21 cellular contexts compared by ENCODE assay signal in genomic region chr14:58915646-58916045, GRCh38.
DNase-seq lines count a peak whose midpoint lies in the region; ATAC-seq, FAIRE-seq and TF ChIP-seq lines count a peak whose summit lies in the region.
"Had no signal": no experiment of that assay in that cellular context is flagged by ENCODE, and none has a peak within 500 bp of the region (broad histone marks: within the 10 kb centered on the region; RNA-seq: fewer than 3 reads in every experiment).

No MANE protein-coding gene starts in this region.

- ATAC-seq in HG03565 (IDR thresholded peaks at IDR 0.05; ENCODE audit: unreplicated experiment), result no peak
- ATAC-seq: GM12878, HCT116, HepG2 had no signal

- peak overlapping the region; percentile 4 for H3K4me3 ChIP-seq in neural cell (ENCODE audit: low read length)
- H3K4me3 ChIP-seq: BLaER1, GM12878 had no signal

- TF ChIP-seq EP300 in neural cell (conservative IDR thresholded peaks at IDR 0.05; ENCODE audit: poor library complexity, severe bottlenecking), result no peak

- H3K79me2 ChIP-seq in neural cell (replicated peaks; ENCODE audit: insufficient read depth, low read length), result no peaks in the 10 kb centered on the region

- TF ChIP-seq CTCF in neural cell (IDR thresholded peaks at IDR 0.05; ENCODE audit: poor library complexity, severe bottlenecking) (no peak), Calu3 (IDR thresholded peaks at IDR 0.05; ENCODE audit: unreplicated experiment) (no peak)

- no peaks in the 10 kb centered on the region for H3K9me2 ChIP-seq in neural cell (ENCODE audit: insufficient read depth, low read length)

- no peaks in the 10 kb centered on the region for H3K36me3 Mint-ChIP-seq in Calu3 (ENCODE audit: insufficient read depth, unreplicated experiment)
- H3K36me3 Mint-ChIP-seq: CD14-positive monocyte; CD4-positive, alpha-beta memory T cell had no signal

- CTCF ChIA-PET in Calu3 (lab: Charles Lee), result interaction anchor here (0.6 kb wide), 1 partner anchor 1739 kb away, joined by 4 read pairs; no protein-coding TSS in a partner anchor

- no peak overlapping the region for H3K4me2 ChIP-seq in neural cell (ENCODE audit: low read length)
- H3K4me2 ChIP-seq: BLaER1 had no signal

- no TSS peak for BruUV-seq in Calu3 (replicated peaks; lab: Mats Ljungman, UMichigan)

- intact Hi-C loops in Calu3 (cut with micrococcal nuclease; ENCODE audit: unreplicated experiment), result no loop called here

- H3K27ac ChIP-seq in neural cell (ENCODE audit: low read length), result no peak overlapping the region
- H3K27ac ChIP-seq: BLaER1 had no signal

- no peak overlapping the region for H3K27ac Mint-ChIP-seq in Calu3 (ENCODE audit: unreplicated experiment)
- H3K27ac Mint-ChIP-seq: CD14-positive monocyte; CD4-positive, alpha-beta memory T cell; HFFc6 had no signal

- H3K4me3 Mint-ChIP-seq in Calu3 (ENCODE audit: low read depth, unreplicated experiment), result no peak overlapping the region
- H3K4me3 Mint-ChIP-seq: CD14-positive monocyte; CD4-positive, alpha-beta memory T cell; HFFc6 had no signal

- H3K9me3 ChIP-seq in neural cell (ENCODE audit: low read length), result no peaks in the 10 kb centered on the region
- H3K9me3 ChIP-seq: BLaER1 had no signal

- no peak for DNase-seq in HTR-8/SVneo (ENCODE audit: insufficient read length, low spot score)
- DNase-seq in amniotic epithelial cell (ENCODE audit: low read depth), result peak; percentile 81
- no peak for DNase-seq in Calu3
- DNase-seq in NCI-H2081 treated with DMSO at 0.1 percent for 48 hours (lab: John Stamatoyannopoulos, UW), result no peak
- no peak for DNase-seq in NCI-H1694 treated with DMSO at 0.1 percent for 48 hours (lab: John Stamatoyannopoulos, UW)
- DNase-seq: 8988T; CD4-positive, alpha-beta memory T cell; DMS 273 treated with DMSO at 0.1 percent for 48 hours; DMS53; DND-41; EL; GOT3; H7; HFFc6 had no signal

- no peaks in the 10 kb centered on the region for H3K9me3 Mint-ChIP-seq in Calu3 (ENCODE audit: low read depth, unreplicated experiment)
- H3K9me3 Mint-ChIP-seq: CD14-positive monocyte; CD4-positive, alpha-beta memory T cell; HFFc6 had no signal

- FAIRE-seq in HTR-8/SVneo (lab: Jason Lieb, UNC), result peak; percentile 49
- FAIRE-seq: GM12878, HepG2 had no signal

- peaks cover 2% of the 10 kb centered on the region for H3K27me3 Mint-ChIP-seq in Calu3 (ENCODE audit: unreplicated experiment)

- H3K4me1 Mint-ChIP-seq in Calu3 (ENCODE audit: low read depth, unreplicated experiment), result no peaks in the 10 kb centered on the region
- H3K4me1 Mint-ChIP-seq: CD14-positive monocyte; CD4-positive, alpha-beta memory T cell had no signal

- no peaks in the 10 kb centered on the region for H3K27me3 ChIP-seq in neural cell (ENCODE audit: insufficient read depth, low read depth, low read length)
- H3K27me3 ChIP-seq: BLaER1 had no signal

- TF ChIP-seq RAD21 in neural cell (conservative IDR thresholded peaks at IDR 0.05), result no peak

- no peak overlapping the region for H2AFZ ChIP-seq in neural cell (ENCODE audit: low read depth, low read length)

- H3K9ac ChIP-seq in neural cell (ENCODE audit: low read length), result no peak overlapping the region
- H3K9ac ChIP-seq: BLaER1 had no signal

- H3F3A ChIP-seq in neural cell (ENCODE audit: insufficient read depth, low read length, poor library complexity, severe bottlenecking), result no peaks in the 10 kb centered on the region

- H4K20me1 ChIP-seq in neural cell (ENCODE audit: insufficient read depth), result no peaks in the 10 kb centered on the region
- H4K20me1 ChIP-seq: BLaER1 had no signal

- H3K36me3 ChIP-seq in neural cell (ENCODE audit: insufficient read depth, low read length), result no peaks in the 10 kb centered on the region
- H3K36me3 ChIP-seq: BLaER1 had no signal

TF ChIP-seq in neural cell, 6 proteins besides CTCF, POLR2A, EP300 and RAD21:
- TF ChIP-seq MXI1 (conservative IDR thresholded peaks at IDR 0.05; ENCODE audit: poor library complexity, severe bottlenecking), result no peak
- TF ChIP-seq REST (IDR thresholded peaks at IDR 0.05; ENCODE audit: borderline replicate concordance), result no peak
- no peak for TF ChIP-seq POLR2AphosphoS5 (IDR thresholded peaks at IDR 0.05)
- TF ChIP-seq SMC3 (conservative IDR thresholded peaks at IDR 0.05; ENCODE audit: poor library complexity), result no peak
- no peak for TF ChIP-seq TAF1 (IDR thresholded peaks at IDR 0.05; ENCODE audit: low read depth)
- no peak for TF ChIP-seq EZH2 (IDR thresholded peaks at IDR 0.05; ENCODE audit: borderline replicate concordance, insufficient read depth, low read length, poor library complexity, severe bottlenecking)
